Comparison of ENCODE assay signal across 22 cellular contexts in the genomic region with DNA sequence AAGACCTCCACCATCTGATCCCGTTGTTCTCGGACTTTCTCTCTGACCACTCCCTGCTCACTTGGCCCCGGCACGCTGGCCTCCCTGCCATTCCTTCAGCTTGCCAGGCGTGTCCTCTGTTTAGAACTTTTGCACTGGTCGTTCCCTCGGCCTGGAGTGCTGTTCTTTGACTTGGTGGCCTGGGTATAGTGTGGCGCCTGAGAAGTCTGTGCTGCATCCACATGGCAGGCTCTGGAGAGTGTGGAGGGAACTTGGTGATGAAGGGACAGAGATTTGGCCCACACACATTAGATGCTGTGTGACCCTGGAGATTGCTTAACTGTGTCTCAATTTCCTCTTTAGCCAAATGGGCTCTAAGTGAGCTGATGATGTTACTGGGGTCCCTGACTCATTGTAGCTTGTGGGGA. TPM values are rescaled to one million over a fixed set of nuclear protein-coding genes. Genes with fewer than 3 reads are reported as not detected.
DNase-seq lines count a peak whose midpoint lies in the region; ATAC-seq and TF ChIP-seq lines count a peak whose summit lies in the region.
"Had no signal": no experiment of that assay in that cellular context is flagged by ENCODE, and none has a peak within 500 bp of the region (broad histone marks: within the 10 kb centered on the region; RNA-seq: fewer than 3 reads in every experiment).

No MANE protein-coding gene starts in this region.

- no peaks in the 10 kb centered on the region for H3K79me2 ChIP-seq in GM23248 (ENCODE audit: insufficient read depth)

- in situ Hi-C loops in GM23248 (cut with MboI) (no loop called here), brain microvascular endothelial cell (cut with HindIII; ENCODE audit: low pct_ligation_motif_present, low sequenced_read_pairs) (no loop called here)

- peaks cover 14% of the 10 kb centered on the region for H3K4me1 ChIP-seq in GM23248 (ENCODE audit: insufficient read depth)
- H3K4me1 ChIP-seq: prostate gland, upper lobe of left lung had no signal

- peak; percentile 43 for DNase-seq in GM23248
- DNase-seq in NOMO-1 treated with DMSO at 0.1 percent for 48 hours (lab: John Stamatoyannopoulos, UW; ENCODE audit: unreplicated experiment), result peak; percentile 73
- DNase-seq in left ventricle myocardium superior, result no peak
- peak; percentile 66 for DNase-seq in posterior vena cava (ENCODE audit: low spot score)
- DNase-seq in DMS114 treated with DMSO at 0.1 percent for 48 hours (lab: John Stamatoyannopoulos, UW; ENCODE audit: unreplicated experiment), result no peak
- DNase-seq in NCI-H1436 treated with DMSO at 0.1 percent for 48 hours (lab: John Stamatoyannopoulos, UW), result no peak
- DNase-seq in brain microvascular endothelial cell, result no peak
- DNase-seq: activated CD4-positive, CD25-positive, alpha-beta regulatory T cell treated with anti-CD3 and anti-CD28 coated beads, Interleukin-2, amount 50 U/mL, for 72 hours; activated CD8-positive, alpha-beta T cell treated with anti-CD3 and anti-CD28 coated beads, Interleukin-2, amount 10 ng/mL, durations not matched to agents 7 days and 5 days; activated naive CD4-positive, alpha-beta T cell treated with anti-CD3 and anti-CD28 coated beads, Interleukin-2, amount 50 U/mL, for 16 hours; activated T-cell treated with anti-CD3 and anti-CD28 coated beads, Interleukin-2, amount 50 U/mL, for 1 hour; Caco-2; erythroblast; kidney glomerular epithelial cell; NCI-H2171; NCI-H526 treated with DMSO at 0.1 percent for 48 hours; PC-9; stimulated activated CD4-positive, alpha-beta T cell treated with anti-CD3 and anti-CD28 coated beads, Interleukin-4, amount 100 ng/mL, for 24 hours; stomach; upper lobe of left lung had no signal

- intact Hi-C loops in left ventricle myocardium superior (cut with micrococcal nuclease), result no loop called here
- intact Hi-C loops in posterior vena cava (cut with DNase I), result no loop called here

- no peak overlapping the region for H3K4me2 ChIP-seq in GM23248 (ENCODE audit: unreplicated experiment)
- H3K4me2 ChIP-seq: PC-9 had no signal

- no peak overlapping the region for H3K9ac ChIP-seq in GM23248

- peak; percentile 34 for ATAC-seq in left ventricle myocardium superior
- ATAC-seq: activated CD8-positive, alpha-beta T cell treated with anti-CD3 and anti-CD28 coated beads, Interleukin-2, amount 10 ng/mL, durations not matched to agents 7 days and 5 days had no signal

- no peaks in the 10 kb centered on the region for H3K9me2 ChIP-seq in GM23248 (ENCODE audit: insufficient read depth)

- H4K20me1 ChIP-seq in GM23248 (ENCODE audit: insufficient read depth), result no peaks in the 10 kb centered on the region

- peak overlapping the region; percentile 41 for H2AFZ ChIP-seq in GM23248
- H2AFZ ChIP-seq: PC-9 had no signal

- no peak for TF ChIP-seq CTCF in brain microvascular endothelial cell (IDR thresholded peaks at IDR 0.05; ENCODE audit: low read depth, low read length, missing control alignments)

- H3K27ac ChIP-seq in GM23248 (no peak overlapping the region), brain microvascular endothelial cell (no peak overlapping the region)
- H3K27ac ChIP-seq: PC-9, prostate gland, stomach, upper lobe of left lung had no signal

- no peaks in the 10 kb centered on the region for H3K36me3 ChIP-seq in GM23248 (ENCODE audit: low read depth)
- H3K36me3 ChIP-seq in brain microvascular endothelial cell (replicated peaks), result no peaks in the 10 kb centered on the region
- H3K36me3 ChIP-seq: prostate gland, stomach, upper lobe of left lung had no signal

- peaks cover 12% of the 10 kb centered on the region; the same call in 1 of the 2 replicates for H3F3A ChIP-seq in GM23248 (ENCODE audit: insufficient read depth)

- H3K27me3 ChIP-seq in GM23248 (replicated peaks; ENCODE audit: insufficient read depth) (no peaks in the 10 kb centered on the region), brain microvascular endothelial cell (replicated peaks) (no peaks in the 10 kb centered on the region)
- H3K27me3 ChIP-seq: stomach, upper lobe of left lung had no signal

- 48 to 51% methylated on average over 8 of the region's 8 CpGs for WGBS in GM23248 (ENCODE audit: low coverage in 1 of 2, low lambda C conversion rate in 2 of 2, missing lambda C conversion rate in 2 of 2), 2 experiments

- H3K4me3 ChIP-seq in GM23248 (no peak overlapping the region), brain microvascular endothelial cell (ENCODE audit: low read depth, low read length) (no peak overlapping the region)
- H3K4me3 ChIP-seq: PC-9, prostate gland, stomach, upper lobe of left lung had no signal

- H3K9me3 ChIP-seq in GM23248 (ENCODE audit: low read depth), result no peaks in the 10 kb centered on the region
- H3K9me3 ChIP-seq: Caco-2, prostate gland, stomach, upper lobe of left lung had no signal

RNA-seq across cellular contexts. Expression of gene TGM2, which starts 13.0 kb away (rescaled TPM):
- 311 and 339 TPM in 2 replicates for total RNA-seq in GM23248 (2014; rRNA removed; shearing (Covaris generic))
- 254 and 269 TPM in 2 replicates for polyA plus RNA-seq in GM23248 (2016; fragmentation: Nextera tagmentation; extraction: Ambion mirVana)
- 473 TPM for total RNA-seq in left ventricle myocardium superior
- total RNA-seq in posterior vena cava, result 100 to 1,000 TPM; 442 to 500 TPM
- polyA plus RNA-seq: neural cell had no signal

Comparison
In these comparisons a context has a peak if more than half of its experiments do, and no peak if none do; other contexts are left out.
1. DNase-seq: peak in GM23248 (single experiment), NOMO-1 treated with DMSO at 0.1 percent for 48 hours (single experiment) and posterior vena cava (single experiment); none in left ventricle myocardium superior (single experiment), DMS114 treated with DMSO at 0.1 percent for 48 hours (single experiment), NCI-H1436 treated with DMSO at 0.1 percent for 48 hours (single experiment) and brain microvascular endothelial cell (single experiment).